In genomic region chr3:53518495-53518981, GRCh38 we compare ENCODE assay signal across 15 cellular contexts. TPM values are rescaled to one million over a fixed set of nuclear protein-coding genes. Genes with fewer than 3 reads are reported as not detected.
DNase-seq lines count a peak whose midpoint lies in the region; ATAC-seq and TF ChIP-seq lines count a peak whose summit lies in the region.
"Had no signal": no experiment of that assay in that cellular context is flagged by ENCODE, and none has a peak within 500 bp of the region (broad histone marks: within the 10 kb centered on the region; RNA-seq: fewer than 3 reads in every experiment).

No MANE protein-coding gene starts in this region.

- H3K4me1 ChIP-seq in mammary epithelial cell (ENCODE audit: insufficient read depth, low read length) (no peaks in the 10 kb centered on the region), uterus (no peaks in the 10 kb centered on the region)

- no peak overlapping the region for H3K27ac Mint-ChIP-seq in MCF 10A (ENCODE audit: low read depth, unreplicated experiment)
- no peak overlapping the region for H3K27ac Mint-ChIP-seq in activated naive CD8-positive, alpha-beta T cell treated with anti-CD3 and anti-CD28 coated beads, Interleukin-2, amount 50 U/mL, for 24 hours
- H3K27ac Mint-ChIP-seq: activated CD4-positive, alpha-beta T cell treated with anti-CD3 and anti-CD28 coated beads for 36 hours; activated naive CD8-positive, alpha-beta T cell treated with anti-CD3 and anti-CD28 coated beads for 36 hours; CD8-positive, alpha-beta memory T cell had no signal

- H3K9ac ChIP-seq in mammary epithelial cell (ENCODE audit: insufficient read depth, low read length): no peak overlapping the region

- intact Hi-C loops in MCF 10A (cut with micrococcal nuclease) (loop anchor here (10.0 kb wide), 1 partner anchor 144 kb away; no protein-coding TSS in a partner anchor), mammary epithelial cell (cut with micrococcal nuclease) (no loop called here), uterus (cut with DNase I; ENCODE audit: low total_unique reads) (no loop called here)

- H3K4me1 Mint-ChIP-seq in MCF 10A (ENCODE audit: insufficient read depth, unreplicated experiment): no peaks in the 10 kb centered on the region
- H3K4me1 Mint-ChIP-seq in activated naive CD8-positive, alpha-beta T cell treated with anti-CD3 and anti-CD28 coated beads, Interleukin-2, amount 50 U/mL, for 24 hours: no peaks in the 10 kb centered on the region
- H3K4me1 Mint-ChIP-seq: activated CD4-positive, alpha-beta T cell treated with anti-CD3 and anti-CD28 coated beads for 36 hours; activated naive CD8-positive, alpha-beta T cell treated with anti-CD3 and anti-CD28 coated beads for 36 hours; CD8-positive, alpha-beta memory T cell had no signal

- H3K79me2 ChIP-seq in mammary epithelial cell (ENCODE audit: insufficient read depth, low read length): no peaks in the 10 kb centered on the region

- CTCF ChIA-PET in MCF 10A (lab: Yijun Ruan, JAX) (interaction anchor here (0.5 kb wide), 1 partner anchor 45 kb away, joined by 3 read pairs; no protein-coding TSS in a partner anchor), mammary epithelial cell (lab: Charles Lee; ENCODE audit: low non-redundant PET) (no interaction called here)

- H3K4me3 ChIP-seq in mammary epithelial cell (replicated peaks in 1 of 3; ENCODE audit: insufficient read depth in 1 of 3, low read depth in 2 of 3, low read length in 3 of 3): no peak overlapping the region
- no peak overlapping the region for H3K4me3 ChIP-seq in uterus

- H2AFZ ChIP-seq in mammary epithelial cell (ENCODE audit: low read depth, low read length): no peak overlapping the region

- dilution Hi-C loops in mammary epithelial cell (cut with HindIII; ENCODE audit: low sequenced_read_pairs): no loop called here

- no peak for TF ChIP-seq POLR2A in uterus (IDR thresholded peaks at IDR 0.05)

- H3K27ac ChIP-seq in mammary epithelial cell (ENCODE audit: insufficient read depth, low read depth, low read length): no peak overlapping the region
- H3K27ac ChIP-seq in VCaP: peak overlapping the region; percentile 36
- peak overlapping the region; percentile 25 to 42 for H3K27ac ChIP-seq in uterus

- TF ChIP-seq CTCF in MCF 10A (IDR thresholded peaks at IDR 0.05; ENCODE audit: unreplicated experiment): no peak
- no peak for TF ChIP-seq CTCF in mammary epithelial cell (conservative IDR thresholded peaks at IDR 0.05 in 1 of 2, IDR thresholded peaks at IDR 0.05 in 1 of 2; ENCODE audit: extremely low read depth in 1 of 2, insufficient read depth in 1 of 2, low read depth in 1 of 2, low read length in 2 of 2)
- no peak for TF ChIP-seq CTCF in VCaP (conservative IDR thresholded peaks at IDR 0.05)
- TF ChIP-seq CTCF in uterus (IDR thresholded peaks at IDR 0.05): no peak

- no TSS peak for BruUV-seq in MCF 10A (replicated peaks; lab: Mats Ljungman, UMichigan)
- no TSS peak for BruUV-seq in mammary epithelial cell (replicated peaks; lab: Mats Ljungman, UMichigan)

- peak; percentile 30 for DNase-seq in MCF 10A (ENCODE audit: unreplicated experiment)
- DNase-seq in mammary epithelial cell: no peak
- DNase-seq in kidney tubule cell (ENCODE audit: low spot score): peak; percentile 10
- peak in 1 of 2 donors; percentile 47 for DNase-seq in uterus
- DNase-seq in activated naive CD8-positive, alpha-beta T cell treated with anti-CD3 and anti-CD28 coated beads, Interleukin-2, amount 50 U/mL, for 24 hours: no peak
- DNase-seq in activated naive CD4-positive, alpha-beta T cell treated with anti-CD3 and anti-CD28 coated beads, Interleukin-2, amount 50 U/mL, for 16 hours: no peak
- DNase-seq in stimulated activated CD4-positive, alpha-beta T cell treated with anti-CD3 and anti-CD28 coated beads, Interleukin-2, amount 100 ng/mL, for 48 hours: no peak
- DNase-seq: activated CD4-positive, alpha-beta T cell treated with anti-CD3 and anti-CD28 coated beads for 36 hours; activated naive CD8-positive, alpha-beta T cell treated with anti-CD3 and anti-CD28 coated beads for 36 hours; activated T-cell treated with anti-CD3 and anti-CD28 coated beads, Interleukin-2, amount 50 U/mL, for 1 hour; CD8-positive, alpha-beta memory T cell; glutamatergic neuron; NCI-H2029 treated with DMSO at 0.1 percent for 48 hours; NCI-H82 had no signal

- no peaks in the 10 kb centered on the region for H3K9me3 Mint-ChIP-seq in MCF 10A (ENCODE audit: unreplicated experiment)
- H3K9me3 Mint-ChIP-seq in activated naive CD8-positive, alpha-beta T cell treated with anti-CD3 and anti-CD28 coated beads, Interleukin-2, amount 50 U/mL, for 24 hours: no peaks in the 10 kb centered on the region
- H3K9me3 Mint-ChIP-seq: activated naive CD8-positive, alpha-beta T cell treated with anti-CD3 and anti-CD28 coated beads for 36 hours; CD8-positive, alpha-beta memory T cell had no signal

- H3K9me3 ChIP-seq in mammary epithelial cell (replicated peaks; ENCODE audit: insufficient read depth, low read length): no peaks in the 10 kb centered on the region
- H3K9me3 ChIP-seq in uterus: no peaks in the 10 kb centered on the region

- H3K36me3 ChIP-seq in mammary epithelial cell (ENCODE audit: insufficient read depth, low read length) (no peaks in the 10 kb centered on the region), uterus (no peaks in the 10 kb centered on the region)

- H3K4me3 Mint-ChIP-seq in MCF 10A (ENCODE audit: unreplicated experiment): no peak overlapping the region
- no peak overlapping the region for H3K4me3 Mint-ChIP-seq in activated naive CD8-positive, alpha-beta T cell treated with anti-CD3 and anti-CD28 coated beads, Interleukin-2, amount 50 U/mL, for 24 hours
- H3K4me3 Mint-ChIP-seq: activated CD4-positive, alpha-beta T cell treated with anti-CD3 and anti-CD28 coated beads for 36 hours; activated naive CD8-positive, alpha-beta T cell treated with anti-CD3 and anti-CD28 coated beads for 36 hours; CD8-positive, alpha-beta memory T cell had no signal

- 59% methylated on average over 6 of the region's 6 CpGs for WGBS in mammary epithelial cell (ENCODE audit: low coverage, missing lambda C conversion rate)

- H3K36me3 Mint-ChIP-seq in MCF 10A (ENCODE audit: insufficient read depth, unreplicated experiment): no peaks in the 10 kb centered on the region
- no peaks in the 10 kb centered on the region for H3K36me3 Mint-ChIP-seq in activated naive CD8-positive, alpha-beta T cell treated with anti-CD3 and anti-CD28 coated beads, Interleukin-2, amount 50 U/mL, for 24 hours (ENCODE audit: low read depth)
- H3K36me3 Mint-ChIP-seq: activated naive CD8-positive, alpha-beta T cell treated with anti-CD3 and anti-CD28 coated beads for 36 hours; CD8-positive, alpha-beta memory T cell had no signal

- peaks cover 10% of the 10 kb centered on the region for H3K27me3 Mint-ChIP-seq in MCF 10A (ENCODE audit: insufficient read depth, unreplicated experiment)
- H3K27me3 Mint-ChIP-seq in activated naive CD8-positive, alpha-beta T cell treated with anti-CD3 and anti-CD28 coated beads, Interleukin-2, amount 50 U/mL, for 24 hours: peaks cover 11% of the 10 kb centered on the region

- POLR2A ChIA-PET in MCF 10A (lab: Yijun Ruan, JAX): no interaction called here

- no peak for ATAC-seq in activated naive CD8-positive, alpha-beta T cell treated with anti-CD3 and anti-CD28 coated beads, Interleukin-2, amount 50 U/mL, for 24 hours
- ATAC-seq: activated CD4-positive, alpha-beta T cell treated with anti-CD3 and anti-CD28 coated beads for 36 hours had no signal

- H3K27me3 ChIP-seq in mammary epithelial cell (ENCODE audit: insufficient read depth, low read length): no peaks in the 10 kb centered on the region
- no peaks in the 10 kb centered on the region for H3K27me3 ChIP-seq in uterus

- H3K4me2 ChIP-seq in mammary epithelial cell (ENCODE audit: insufficient read depth, low read depth, low read length): no peak overlapping the region

- in situ Hi-C loops in mammary epithelial cell (cut with MboI; ENCODE audit: low sequenced_read_pairs in 2 of 2): no loop called here

- H4K20me1 ChIP-seq in mammary epithelial cell (ENCODE audit: insufficient read depth, low read length): no peaks in the 10 kb centered on the region

RNA-seq across cellular contexts. Expression of gene CACNA1D, which starts 24.1 kb away (rescaled TPM):
- total RNA-seq in MCF 10A (2022): 0.26 TPM in 1 of 2 replicates, not detected in the other
- total RNA-seq in mammary epithelial cell: 1 to 10 TPM in 1 of 2 donors, under 1 TPM in 1; 0.87 to 2.3 TPM
- 0.26 TPM for polyA plus RNA-seq in mammary epithelial cell
- 2.8 TPM for polyA minus RNA-seq in mammary epithelial cell
- 10 to 100 TPM in 3 of 4 donors, under 1 TPM in 1; 0.88 to 97.5 (median 63.4) TPM for total RNA-seq in uterus
- total RNA-seq: activated naive CD8-positive, alpha-beta T cell treated with anti-CD3 and anti-CD28 coated beads for 36 hours had no signal

Comparison
In these comparisons a context has a peak if more than half of its experiments do, and no peak if none do; other contexts are left out.
1. DNase-seq: peak in MCF 10A (single experiment) and kidney tubule cell (single experiment); none in mammary epithelial cell (single experiment), activated naive CD8-positive, alpha-beta T cell treated with anti-CD3 and anti-CD28 coated beads, Interleukin-2, amount 50 U/mL, for 24 hours (single experiment), activated naive CD4-positive, alpha-beta T cell treated with anti-CD3 and anti-CD28 coated beads, Interleukin-2, amount 50 U/mL, for 16 hours (single experiment) and stimulated activated CD4-positive, alpha-beta T cell treated with anti-CD3 and anti-CD28 coated beads, Interleukin-2, amount 100 ng/mL, for 48 hours (0 of 2).